Comparison of ENCODE assay signal across 1 cellular context in the genomic region with DNA sequence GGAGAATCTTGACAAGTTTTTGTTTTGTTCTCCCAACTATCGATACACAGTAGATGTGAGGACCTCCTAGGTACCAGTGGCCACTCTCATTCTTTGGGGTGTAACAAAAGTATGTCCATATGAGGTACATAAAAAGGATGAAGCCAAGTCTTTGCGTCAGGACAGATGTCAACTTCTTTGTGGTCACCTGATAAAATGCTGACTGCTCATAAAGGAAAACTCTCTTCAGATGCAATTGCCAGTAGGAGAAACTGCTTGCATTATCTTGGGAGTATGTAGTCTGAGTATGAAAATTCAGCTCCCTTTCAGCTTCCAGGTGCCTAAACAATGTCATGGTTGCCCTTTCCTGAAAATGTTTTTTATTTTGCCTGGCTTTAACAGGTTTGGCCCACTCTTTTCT.
TF ChIP-seq lines count a peak whose summit lies in the region.

No MANE protein-coding gene starts in this region.

TF ChIP-seq in A549, 52 proteins besides CTCF, POLR2A, EP300 and RAD21 (continued from another document):
- TF ChIP-seq, protein P1, sequence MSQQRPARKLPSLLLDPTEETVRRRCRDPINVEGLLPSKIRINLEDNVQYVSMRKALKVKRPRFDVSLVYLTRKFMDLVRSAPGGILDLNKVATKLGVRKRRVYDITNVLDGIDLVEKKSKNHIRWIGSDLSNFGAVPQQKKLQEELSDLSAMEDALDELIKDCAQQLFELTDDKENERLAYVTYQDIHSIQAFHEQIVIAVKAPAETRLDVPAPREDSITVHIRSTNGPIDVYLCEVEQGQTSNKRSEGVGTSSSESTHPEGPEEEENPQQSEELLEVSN (IDR thresholded peaks at IDR 0.05; ENCODE audit: borderline replicate concordance, low read depth) = no peak
